1 cellular context compared by ENCODE assay signal in the genomic region with DNA sequence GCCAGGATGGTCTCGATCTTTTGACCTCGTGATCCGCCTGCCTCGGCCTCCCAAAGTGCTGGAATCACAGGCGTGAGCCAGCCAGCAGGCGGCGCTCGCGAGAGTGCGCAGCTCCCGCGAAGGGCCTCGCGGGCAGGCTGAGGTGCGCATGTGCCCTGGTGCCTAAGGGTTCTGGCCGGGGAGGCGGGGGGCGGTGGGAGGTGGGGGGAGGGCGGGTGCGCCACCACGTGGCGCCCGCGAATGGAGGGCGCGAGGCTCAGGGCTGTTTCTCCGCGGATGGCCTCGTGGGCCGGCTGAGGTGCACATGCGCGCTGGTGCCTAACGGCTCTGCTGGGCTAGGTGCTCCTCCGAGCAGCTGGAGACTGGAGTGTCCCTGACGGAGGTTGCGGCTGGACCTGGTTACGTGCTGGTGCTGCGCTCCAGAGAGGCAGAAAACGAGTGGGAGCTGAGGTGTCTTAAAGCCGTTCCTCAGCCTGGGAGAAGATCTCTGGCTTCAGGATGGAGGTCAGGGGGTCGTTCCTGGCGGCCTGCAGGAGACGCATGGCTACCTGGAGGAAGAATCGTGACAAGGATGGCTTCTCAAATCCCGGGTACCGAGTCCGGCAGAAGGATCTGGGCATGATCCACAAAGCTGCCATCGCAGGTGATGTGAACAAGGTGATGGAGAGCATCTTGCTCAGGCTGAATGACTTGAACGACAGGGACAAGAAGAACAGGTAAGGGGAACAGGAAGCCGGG.
TF ChIP-seq lines count a peak whose summit lies in the region.

A gene (plus strand): TSS at position 324 of the 738 bp plus-strand sequence. CDS start 175 bp downstream, at position 499.

TF ChIP-seq in GM23338, 12 proteins besides CTCF, POLR2A, EP300 and RAD21 (continued from another document):
- TF ChIP-seq EZH2 (IDR thresholded peaks at IDR 0.05; ENCODE audit: low read depth, unreplicated experiment) = no peak
- TF ChIP-seq POLR2AphosphoS5 (IDR thresholded peaks at IDR 0.05; ENCODE audit: low read depth) = no peak
- TF ChIP-seq JUNB (IDR thresholded peaks at IDR 0.05; ENCODE audit: unreplicated experiment) = no peak
- no peak for TF ChIP-seq ZNF331 (CRISPR knock-in tag; IDR thresholded peaks at IDR 0.05; ENCODE audit: low read depth)
- TF ChIP-seq, protein P1, sequence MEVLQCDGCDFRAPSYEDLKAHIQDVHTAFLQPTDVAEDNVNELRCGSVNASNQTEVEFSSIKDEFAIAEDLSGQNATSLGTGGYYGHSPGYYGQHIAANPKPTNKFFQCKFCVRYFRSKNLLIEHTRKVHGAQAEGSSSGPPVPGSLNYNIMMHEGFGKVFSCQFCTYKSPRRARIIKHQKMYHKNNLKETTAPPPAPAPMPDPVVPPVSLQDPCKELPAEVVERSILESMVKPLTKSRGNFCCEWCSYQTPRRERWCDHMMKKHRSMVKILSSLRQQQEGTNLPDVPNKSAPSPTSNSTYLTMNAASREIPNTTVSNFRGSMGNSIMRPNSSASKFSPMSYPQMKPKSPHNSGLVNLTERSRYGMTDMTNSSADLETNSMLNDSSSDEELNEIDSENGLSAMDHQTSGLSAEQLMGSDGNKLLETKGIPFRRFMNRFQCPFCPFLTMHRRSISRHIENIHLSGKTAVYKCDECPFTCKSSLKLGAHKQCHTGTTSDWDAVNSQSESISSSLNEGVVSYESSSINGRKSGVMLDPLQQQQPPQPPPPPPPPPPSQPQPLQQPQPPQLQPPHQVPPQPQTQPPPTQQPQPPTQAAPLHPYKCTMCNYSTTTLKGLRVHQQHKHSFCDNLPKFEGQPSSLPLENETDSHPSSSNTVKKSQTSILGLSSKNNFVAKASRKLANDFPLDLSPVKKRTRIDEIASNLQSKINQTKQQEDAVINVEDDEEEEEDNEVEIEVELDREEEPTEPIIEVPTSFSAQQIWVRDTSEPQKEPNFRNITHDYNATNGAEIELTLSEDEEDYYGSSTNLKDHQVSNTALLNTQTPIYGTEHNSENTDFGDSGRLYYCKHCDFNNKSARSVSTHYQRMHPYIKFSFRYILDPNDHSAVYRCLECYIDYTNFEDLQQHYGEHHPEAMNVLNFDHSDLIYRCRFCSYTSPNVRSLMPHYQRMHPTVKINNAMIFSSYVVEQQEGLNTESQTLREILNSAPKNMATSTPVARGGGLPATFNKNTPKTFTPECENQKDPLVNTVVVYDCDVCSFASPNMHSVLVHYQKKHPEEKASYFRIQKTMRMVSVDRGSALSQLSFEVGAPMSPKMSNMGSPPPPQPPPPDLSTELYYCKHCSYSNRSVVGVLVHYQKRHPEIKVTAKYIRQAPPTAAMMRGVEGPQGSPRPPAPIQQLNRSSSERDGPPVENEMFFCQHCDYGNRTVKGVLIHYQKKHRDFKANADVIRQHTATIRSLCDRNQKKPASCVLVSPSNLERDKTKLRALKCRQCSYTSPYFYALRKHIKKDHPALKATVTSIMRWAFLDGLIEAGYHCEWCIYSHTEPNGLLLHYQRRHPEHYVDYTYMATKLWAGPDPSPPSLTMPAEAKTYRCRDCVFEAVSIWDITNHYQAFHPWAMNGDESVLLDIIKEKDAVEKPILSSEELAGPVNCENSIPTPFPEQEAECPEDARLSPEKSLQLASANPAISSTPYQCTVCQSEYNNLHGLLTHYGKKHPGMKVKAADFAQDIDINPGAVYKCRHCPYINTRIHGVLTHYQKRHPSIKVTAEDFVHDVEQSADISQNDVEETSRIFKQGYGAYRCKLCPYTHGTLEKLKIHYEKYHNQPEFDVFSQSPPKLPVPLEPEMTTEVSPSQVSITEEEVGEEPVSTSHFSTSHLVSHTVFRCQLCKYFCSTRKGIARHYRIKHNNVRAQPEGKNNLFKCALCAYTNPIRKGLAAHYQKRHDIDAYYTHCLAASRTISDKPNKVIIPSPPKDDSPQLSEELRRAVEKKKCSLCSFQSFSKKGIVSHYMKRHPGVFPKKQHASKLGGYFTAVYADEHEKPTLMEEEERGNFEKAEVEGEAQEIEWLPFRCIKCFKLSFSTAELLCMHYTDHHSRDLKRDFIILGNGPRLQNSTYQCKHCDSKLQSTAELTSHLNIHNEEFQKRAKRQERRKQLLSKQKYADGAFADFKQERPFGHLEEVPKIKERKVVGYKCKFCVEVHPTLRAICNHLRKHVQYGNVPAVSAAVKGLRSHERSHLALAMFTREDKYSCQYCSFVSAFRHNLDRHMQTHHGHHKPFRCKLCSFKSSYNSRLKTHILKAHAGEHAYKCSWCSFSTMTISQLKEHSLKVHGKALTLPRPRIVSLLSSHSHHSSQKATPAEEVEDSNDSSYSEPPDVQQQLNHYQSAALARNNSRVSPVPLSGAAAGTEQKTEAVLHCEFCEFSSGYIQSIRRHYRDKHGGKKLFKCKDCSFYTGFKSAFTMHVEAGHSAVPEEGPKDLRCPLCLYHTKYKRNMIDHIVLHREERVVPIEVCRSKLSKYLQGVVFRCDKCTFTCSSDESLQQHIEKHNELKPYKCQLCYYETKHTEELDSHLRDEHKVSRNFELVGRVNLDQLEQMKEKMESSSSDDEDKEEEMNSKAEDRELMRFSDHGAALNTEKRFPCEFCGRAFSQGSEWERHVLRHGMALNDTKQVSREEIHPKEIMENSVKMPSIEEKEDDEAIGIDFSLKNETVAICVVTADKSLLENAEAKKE (CRISPR knock-in tag; IDR thresholded peaks at IDR 0.05) = no peak
- TF ChIP-seq, protein P2, sequence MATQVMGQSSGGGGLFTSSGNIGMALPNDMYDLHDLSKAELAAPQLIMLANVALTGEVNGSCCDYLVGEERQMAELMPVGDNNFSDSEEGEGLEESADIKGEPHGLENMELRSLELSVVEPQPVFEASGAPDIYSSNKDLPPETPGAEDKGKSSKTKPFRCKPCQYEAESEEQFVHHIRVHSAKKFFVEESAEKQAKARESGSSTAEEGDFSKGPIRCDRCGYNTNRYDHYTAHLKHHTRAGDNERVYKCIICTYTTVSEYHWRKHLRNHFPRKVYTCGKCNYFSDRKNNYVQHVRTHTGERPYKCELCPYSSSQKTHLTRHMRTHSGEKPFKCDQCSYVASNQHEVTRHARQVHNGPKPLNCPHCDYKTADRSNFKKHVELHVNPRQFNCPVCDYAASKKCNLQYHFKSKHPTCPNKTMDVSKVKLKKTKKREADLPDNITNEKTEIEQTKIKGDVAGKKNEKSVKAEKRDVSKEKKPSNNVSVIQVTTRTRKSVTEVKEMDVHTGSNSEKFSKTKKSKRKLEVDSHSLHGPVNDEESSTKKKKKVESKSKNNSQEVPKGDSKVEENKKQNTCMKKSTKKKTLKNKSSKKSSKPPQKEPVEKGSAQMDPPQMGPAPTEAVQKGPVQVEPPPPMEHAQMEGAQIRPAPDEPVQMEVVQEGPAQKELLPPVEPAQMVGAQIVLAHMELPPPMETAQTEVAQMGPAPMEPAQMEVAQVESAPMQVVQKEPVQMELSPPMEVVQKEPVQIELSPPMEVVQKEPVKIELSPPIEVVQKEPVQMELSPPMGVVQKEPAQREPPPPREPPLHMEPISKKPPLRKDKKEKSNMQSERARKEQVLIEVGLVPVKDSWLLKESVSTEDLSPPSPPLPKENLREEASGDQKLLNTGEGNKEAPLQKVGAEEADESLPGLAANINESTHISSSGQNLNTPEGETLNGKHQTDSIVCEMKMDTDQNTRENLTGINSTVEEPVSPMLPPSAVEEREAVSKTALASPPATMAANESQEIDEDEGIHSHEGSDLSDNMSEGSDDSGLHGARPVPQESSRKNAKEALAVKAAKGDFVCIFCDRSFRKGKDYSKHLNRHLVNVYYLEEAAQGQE (IDR thresholded peaks at IDR 0.05; ENCODE audit: unreplicated experiment) = no peak
- no peak for TF ChIP-seq EZH2phosphoT487 (IDR thresholded peaks at IDR 0.05; ENCODE audit: unreplicated experiment)
